ENCODE assay signal across 1 cellular context in the genomic region with DNA sequence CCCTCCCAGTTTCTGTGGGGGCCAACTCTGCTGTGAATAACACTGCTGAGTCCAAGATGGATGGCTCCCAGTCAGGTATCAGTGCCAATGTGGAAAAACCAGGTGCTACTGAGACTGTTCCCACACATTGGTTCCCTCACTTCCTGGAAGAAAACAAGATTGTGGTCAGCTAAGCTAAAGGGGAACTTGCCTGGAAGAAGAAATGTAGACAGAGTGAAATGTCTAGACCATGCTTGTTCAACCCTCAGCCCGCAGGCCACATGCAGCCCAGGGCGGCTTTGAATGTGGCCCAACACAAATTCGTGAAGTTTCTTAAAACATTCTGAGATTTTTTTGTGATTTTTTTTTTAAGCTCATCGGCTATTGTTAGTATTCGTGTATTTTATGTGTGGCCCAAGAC.
TF ChIP-seq lines count a peak whose summit lies in the region.

No MANE protein-coding gene starts in this region.

TF ChIP-seq in WTC11, 78 proteins besides CTCF, POLR2A, EP300 and RAD21 (continued from another document):
- TF ChIP-seq ZNF512 (CRISPR knock-in tag; IDR thresholded peaks at IDR 0.05; ENCODE audit: borderline replicate concordance) (no peak), E2F1 (CRISPR knock-in tag; IDR thresholded peaks at IDR 0.05) (no peak), HMGXB4 (CRISPR knock-in tag; IDR thresholded peaks at IDR 0.05) (no peak), RORB (CRISPR knock-in tag; IDR thresholded peaks at IDR 0.05) (no peak), NR1H2 (CRISPR knock-in tag; IDR thresholded peaks at IDR 0.05) (no peak), ATF1 (CRISPR knock-in tag; IDR thresholded peaks at IDR 0.05) (no peak), ATF6 (CRISPR knock-in tag; IDR thresholded peaks at IDR 0.05) (no peak), ZNF416 (CRISPR knock-in tag; IDR thresholded peaks at IDR 0.05) (no peak), ESRRA (CRISPR knock-in tag; IDR thresholded peaks at IDR 0.05; ENCODE audit: borderline replicate concordance) (no peak), NFE2L1 (CRISPR knock-in tag; IDR thresholded peaks at IDR 0.05) (no peak), SMAD4 (CRISPR knock-in tag; IDR thresholded peaks at IDR 0.05) (no peak), ZNF281 (CRISPR knock-in tag; IDR thresholded peaks at IDR 0.05) (no peak), CBFB (CRISPR knock-in tag; IDR thresholded peaks at IDR 0.05; ENCODE audit: low read depth) (no peak), GABPB1 (CRISPR knock-in tag; IDR thresholded peaks at IDR 0.05) (no peak), CDX4 (CRISPR knock-in tag; IDR thresholded peaks at IDR 0.05; ENCODE audit: borderline replicate concordance) (no peak)
- TF ChIP-seq, protein P1, sequence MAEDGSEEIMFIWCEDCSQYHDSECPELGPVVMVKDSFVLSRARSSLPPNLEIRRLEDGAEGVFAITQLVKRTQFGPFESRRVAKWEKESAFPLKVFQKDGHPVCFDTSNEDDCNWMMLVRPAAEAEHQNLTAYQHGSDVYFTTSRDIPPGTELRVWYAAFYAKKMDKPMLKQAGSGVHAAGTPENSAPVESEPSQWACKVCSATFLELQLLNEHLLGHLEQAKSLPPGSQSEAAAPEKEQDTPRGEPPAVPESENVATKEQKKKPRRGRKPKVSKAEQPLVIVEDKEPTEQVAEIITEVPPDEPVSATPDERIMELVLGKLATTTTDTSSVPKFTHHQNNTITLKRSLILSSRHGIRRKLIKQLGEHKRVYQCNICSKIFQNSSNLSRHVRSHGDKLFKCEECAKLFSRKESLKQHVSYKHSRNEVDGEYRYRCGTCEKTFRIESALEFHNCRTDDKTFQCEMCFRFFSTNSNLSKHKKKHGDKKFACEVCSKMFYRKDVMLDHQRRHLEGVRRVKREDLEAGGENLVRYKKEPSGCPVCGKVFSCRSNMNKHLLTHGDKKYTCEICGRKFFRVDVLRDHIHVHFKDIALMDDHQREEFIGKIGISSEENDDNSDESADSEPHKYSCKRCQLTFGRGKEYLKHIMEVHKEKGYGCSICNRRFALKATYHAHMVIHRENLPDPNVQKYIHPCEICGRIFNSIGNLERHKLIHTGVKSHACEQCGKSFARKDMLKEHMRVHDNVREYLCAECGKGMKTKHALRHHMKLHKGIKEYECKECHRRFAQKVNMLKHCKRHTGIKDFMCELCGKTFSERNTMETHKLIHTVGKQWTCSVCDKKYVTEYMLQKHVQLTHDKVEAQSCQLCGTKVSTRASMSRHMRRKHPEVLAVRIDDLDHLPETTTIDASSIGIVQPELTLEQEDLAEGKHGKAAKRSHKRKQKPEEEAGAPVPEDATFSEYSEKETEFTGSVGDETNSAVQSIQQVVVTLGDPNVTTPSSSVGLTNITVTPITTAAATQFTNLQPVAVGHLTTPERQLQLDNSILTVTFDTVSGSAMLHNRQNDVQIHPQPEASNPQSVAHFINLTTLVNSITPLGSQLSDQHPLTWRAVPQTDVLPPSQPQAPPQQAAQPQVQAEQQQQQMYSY (CRISPR knock-in tag; IDR thresholded peaks at IDR 0.05) = no peak
- TF ChIP-seq, protein P2, sequence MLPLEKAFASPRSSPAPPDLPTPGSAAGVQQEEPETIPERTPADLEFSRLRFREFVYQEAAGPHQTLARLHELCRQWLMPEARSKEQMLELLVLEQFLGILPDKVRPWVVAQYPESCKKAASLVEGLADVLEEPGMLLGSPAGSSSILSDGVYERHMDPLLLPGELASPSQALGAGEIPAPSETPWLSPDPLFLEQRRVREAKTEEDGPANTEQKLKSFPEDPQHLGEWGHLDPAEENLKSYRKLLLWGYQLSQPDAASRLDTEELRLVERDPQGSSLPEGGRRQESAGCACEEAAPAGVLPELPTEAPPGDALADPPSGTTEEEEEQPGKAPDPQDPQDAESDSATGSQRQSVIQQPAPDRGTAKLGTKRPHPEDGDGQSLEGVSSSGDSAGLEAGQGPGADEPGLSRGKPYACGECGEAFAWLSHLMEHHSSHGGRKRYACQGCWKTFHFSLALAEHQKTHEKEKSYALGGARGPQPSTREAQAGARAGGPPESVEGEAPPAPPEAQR (CRISPR knock-in tag; IDR thresholded peaks at IDR 0.05) = no peak
